23 cellular contexts compared by ENCODE assay signal in the genomic region with DNA sequence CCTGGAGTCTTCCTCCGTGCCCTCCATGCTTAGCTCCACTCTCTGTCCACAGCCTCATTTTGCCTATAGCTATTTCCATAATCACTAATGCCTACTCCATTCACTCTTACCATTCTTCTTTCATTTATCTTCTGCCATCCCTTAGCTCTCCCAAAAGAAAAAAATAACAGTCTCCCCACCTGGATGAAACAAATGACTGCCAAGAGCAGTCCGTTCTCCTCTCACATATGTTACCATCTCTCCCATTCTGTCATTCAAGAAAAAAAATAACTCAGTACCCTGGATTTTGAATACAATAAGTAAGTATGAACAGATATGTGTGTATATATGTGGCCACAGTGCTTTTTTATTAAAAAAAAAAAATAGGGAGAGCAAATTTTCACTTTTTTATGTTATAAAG. TPM values are rescaled to one million over a fixed set of nuclear protein-coding genes. Genes with fewer than 3 reads are reported as not detected.
DNase-seq lines count a peak whose midpoint lies in the region; ATAC-seq, FAIRE-seq and TF ChIP-seq lines count a peak whose summit lies in the region.
"Had no signal": no experiment of that assay in that cellular context is flagged by ENCODE, and none has a peak within 500 bp of the region (broad histone marks: within the 10 kb centered on the region; RNA-seq: fewer than 3 reads in every experiment).

No MANE protein-coding gene starts in this region.

- FAIRE-seq in GM12892 (lab: Jason Lieb, UNC), result peak; percentile 46
- FAIRE-seq: G401.6, GM12891, HTR-8/SVneo, K562 had no signal

- peaks cover 19% of the 10 kb centered on the region for H3K36me3 ChIP-seq in CD4-positive, CD25-positive, alpha-beta regulatory T cell (ENCODE audit: control insufficient read depth, insufficient read depth, low read length)
- H3K36me3 ChIP-seq: BLaER1 had no signal

- peaks cover 19% of the 10 kb centered on the region for H3K36me3 Mint-ChIP-seq in CD4-positive, CD25-positive, alpha-beta regulatory T cell
- H3K36me3 Mint-ChIP-seq in T-helper 17 cell (ENCODE audit: low read depth), result no peaks in the 10 kb centered on the region
- H3K36me3 Mint-ChIP-seq: CD14-positive monocyte had no signal

- no peaks in the 10 kb centered on the region for H3K9me3 Mint-ChIP-seq in CD4-positive, CD25-positive, alpha-beta regulatory T cell
- H3K9me3 Mint-ChIP-seq: CD14-positive monocyte; CD8-positive, alpha-beta memory T cell had no signal

- H3K4me3 Mint-ChIP-seq in CD4-positive, CD25-positive, alpha-beta regulatory T cell, result no peak overlapping the region
- peak overlapping the region; percentile 31 for H3K4me3 Mint-ChIP-seq in T-helper 17 cell

- DNase-seq in CD4-positive, CD25-positive, alpha-beta regulatory T cell, result no peak
- no peak for DNase-seq in GM12892 (ENCODE audit: insufficient read length)
- no peak for DNase-seq in T-helper 17 cell
- DNase-seq in cerebellar cortex (ENCODE audit: low spot score), result peak; percentile 66
- DNase-seq in foreskin keratinocyte, result no peak
- DNase-seq: 8988T; CD8-positive, alpha-beta memory T cell; COR-L47; DMS 273 treated with DMSO at 0.1 percent for 48 hours; DMS53; DND-41; EL; HCEC 1CT; IMR-90 had no signal

- no peaks in the 10 kb centered on the region for H3K9me3 ChIP-seq in CD4-positive, CD25-positive, alpha-beta regulatory T cell (ENCODE audit: control insufficient read depth in 2 of 2, low read length in 2 of 2)
- no peaks in the 10 kb centered on the region for H3K9me3 ChIP-seq in T-helper 17 cell (ENCODE audit: control insufficient read depth, low read length, poor library complexity, severe bottlenecking)
- H3K9me3 ChIP-seq: BLaER1 had no signal

- H3K27me3 Mint-ChIP-seq in CD4-positive, CD25-positive, alpha-beta regulatory T cell, result no peaks in the 10 kb centered on the region
- no peaks in the 10 kb centered on the region for H3K27me3 Mint-ChIP-seq in T-helper 17 cell
- H3K27me3 Mint-ChIP-seq: CD8-positive, alpha-beta memory T cell had no signal

- no peak for TF ChIP-seq POLR2A in GM12892 (IDR thresholded peaks at IDR 0.05; ENCODE audit: low read depth, low read length)

- no peak overlapping the region for H3K4me3 ChIP-seq in CD4-positive, CD25-positive, alpha-beta regulatory T cell (ENCODE audit: low read depth, low read length)
- H3K4me3 ChIP-seq: BLaER1, K562 had no signal

- no peak overlapping the region for H3K27ac ChIP-seq in CD4-positive, CD25-positive, alpha-beta regulatory T cell (ENCODE audit: insufficient read depth, low read length, poor library complexity, severe bottlenecking)
- H3K27ac ChIP-seq in foreskin keratinocyte, result no peak overlapping the region
- H3K27ac ChIP-seq: BLaER1 had no signal

- TF ChIP-seq CTCF in foreskin keratinocyte (conservative IDR thresholded peaks at IDR 0.05), result no peak

- H3K4me1 Mint-ChIP-seq in CD4-positive, CD25-positive, alpha-beta regulatory T cell, result peaks cover 42 to 69% (median 46%) of the 10 kb centered on the region in 4 donors
- H3K4me1 Mint-ChIP-seq in T-helper 17 cell, result peaks cover 35% of the 10 kb centered on the region

- H3K27me3 ChIP-seq in CD4-positive, CD25-positive, alpha-beta regulatory T cell (ENCODE audit: control insufficient read depth, insufficient read depth, low read length), result no peaks in the 10 kb centered on the region
- no peaks in the 10 kb centered on the region for H3K27me3 ChIP-seq in foreskin keratinocyte
- H3K27me3 ChIP-seq: BLaER1 had no signal

- H3K27ac Mint-ChIP-seq in CD4-positive, CD25-positive, alpha-beta regulatory T cell, result peak overlapping the region in 2 of 3 donors; percentile 32 to 87
- peak overlapping the region; percentile 74 for H3K27ac Mint-ChIP-seq in T-helper 17 cell

- no peak for ATAC-seq in CD4-positive, CD25-positive, alpha-beta regulatory T cell (ENCODE audit: low read depth in 2 of 2)
- ATAC-seq in T-helper 17 cell (no peak), foreskin keratinocyte (no peak), HG02678 (IDR thresholded peaks at IDR 0.05; ENCODE audit: unreplicated experiment) (no peak), GM21381 (IDR thresholded peaks at IDR 0.05; ENCODE audit: unreplicated experiment) (no peak), GM18498 (IDR thresholded peaks at IDR 0.05; ENCODE audit: unreplicated experiment) (no peak)

- peaks cover 30% of the 10 kb centered on the region for H3K4me1 ChIP-seq in CD4-positive, CD25-positive, alpha-beta regulatory T cell (ENCODE audit: control insufficient read depth, insufficient read depth, low read length, poor library complexity, severe bottlenecking)
- H3K4me1 ChIP-seq in foreskin keratinocyte, result peaks cover 4% of the 10 kb centered on the region
- H3K4me1 ChIP-seq: BLaER1 had no signal

RNA-seq across cellular contexts. Expression of gene DUSP16, which starts 13.2 kb away (rescaled TPM):
- 108 TPM for total RNA-seq in CD4-positive, CD25-positive, alpha-beta regulatory T cell
- polyA plus RNA-seq in CD4-positive, CD25-positive, alpha-beta regulatory T cell, result 10 to 100 TPM; 29.4 to 40.7 (median 30.2) TPM
- polyA plus RNA-seq in GM12892 (2012; ENCODE audit: missing spikeins), result 17.3 TPM
- total RNA-seq in T-helper 17 cell (10 to 100 TPM; 81.1 to 94.8 TPM), foreskin keratinocyte (12.4 and 15.0 TPM in 2 replicates)
- 3.9 and 4.0 TPM in 2 replicates for polyA plus RNA-seq in foreskin keratinocyte
